ENCODE assay signal across 16 cellular contexts in the genomic region with DNA sequence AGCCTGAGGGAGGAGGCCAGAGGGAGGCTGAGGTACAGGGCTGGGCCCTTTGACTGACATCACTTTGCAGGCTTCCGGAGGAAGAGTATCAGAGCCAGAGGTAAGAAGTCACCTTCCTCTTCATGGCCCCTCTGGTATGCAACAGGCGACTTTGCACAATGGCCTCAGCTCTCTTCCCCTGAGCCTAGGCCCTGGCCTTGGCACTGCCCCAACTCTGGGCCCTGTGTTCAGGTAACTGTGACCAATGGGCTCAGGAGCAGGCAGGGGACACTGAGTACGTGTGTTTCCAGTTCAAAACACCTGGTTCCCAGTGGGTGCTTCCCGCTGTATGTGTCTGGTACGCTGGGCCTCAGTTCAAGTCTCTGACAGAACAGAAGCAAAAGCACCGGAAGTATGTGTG. TPM values are rescaled to one million over a fixed set of nuclear protein-coding genes. Genes with fewer than 3 reads are reported as not detected.
DNase-seq lines count a peak whose midpoint lies in the region; ATAC-seq, FAIRE-seq and TF ChIP-seq lines count a peak whose summit lies in the region.
"Had no signal": no experiment of that assay in that cellular context is flagged by ENCODE, and none has a peak within 500 bp of the region (broad histone marks: within the 10 kb centered on the region; RNA-seq: fewer than 3 reads in every experiment).

No MANE protein-coding gene starts in this region.

- H3K36me3 Mint-ChIP-seq in GM23338 (ENCODE audit: low read depth) = no peaks in the 10 kb centered on the region; the same call in 2 of the 3 replicates
- peaks cover 0 to 3% of the 10 kb centered on the region in 2 donors for H3K36me3 Mint-ChIP-seq in stimulated activated naive B cell treated with anti-CD40 and anti-IgM and Interleukin-4, amounts not matched to agents 10 μg/mL and 1 μg/mL and 100 μg/mL, for 72 hours
- H3K36me3 Mint-ChIP-seq: CD4-positive, CD25-positive, alpha-beta regulatory T cell had no signal

- no peak for FAIRE-seq in kidney (lab: Jason Lieb, UNC)
- FAIRE-seq: H54 had no signal

- no peaks in the 10 kb centered on the region; the same call in 1 of the 3 replicates for H3K9me3 Mint-ChIP-seq in GM23338
- peaks cover 0 to 2% of the 10 kb centered on the region in 2 donors for H3K9me3 Mint-ChIP-seq in stimulated activated naive B cell treated with anti-CD40 and anti-IgM and Interleukin-4, amounts not matched to agents 10 μg/mL and 1 μg/mL and 100 μg/mL, for 72 hours

- peak; percentile 32 for DNase-seq in GM23338 (ENCODE audit: low spot score)
- peak; percentile 92 for DNase-seq in kidney
- peak; percentile 49 for DNase-seq in renal cortical epithelial cell (ENCODE audit: low read depth)
- no peak for DNase-seq in stimulated activated naive B cell treated with anti-CD40 and anti-IgM and Interleukin-4, amounts not matched to agents 10 μg/mL and 1 μg/mL and 100 μg/mL, for 72 hours
- DNase-seq in UCSD-AML1 (lab: John Stamatoyannopoulos, UW; ENCODE audit: unreplicated experiment) = no peak
- no peak for DNase-seq in stimulated activated CD4-positive, alpha-beta T cell treated with anti-CD3 and anti-CD28 coated beads, Interleukin-4, amount 100 ng/mL, for 1 hour
- DNase-seq in foreskin fibroblast = no peak
- DNase-seq: ACHN; CD4-positive, CD25-positive, alpha-beta regulatory T cell; DMS53; GF-D8 had no signal

- H3K4me3 ChIP-seq in GM23338 (no peak overlapping the region), kidney (ENCODE audit: low read length in 2 of 2) (peak overlapping the region in 1 of 2 donors; percentile 14), foreskin fibroblast (ENCODE audit: low read depth in 1 of 2, low read length in 2 of 2) (no peak overlapping the region)
- H3K4me3 ChIP-seq: BLaER1 treated with 17β-estradiol and CSF1 and Interleukin-3, amounts not matched to agents 10 nM and 100 nM had no signal

- H2AFZ ChIP-seq in GM23338 = no peak overlapping the region

- H3K36me3 ChIP-seq in GM23338 (ENCODE audit: insufficient read depth) = no peaks in the 10 kb centered on the region; the same call in 1 of the 2 replicates
- no peaks in the 10 kb centered on the region for H3K36me3 ChIP-seq in kidney (ENCODE audit: control insufficient read depth in 1 of 2, insufficient read depth in 2 of 2, low read length in 2 of 2)
- H3K36me3 ChIP-seq: BLaER1 treated with 17β-estradiol and CSF1 and Interleukin-3, amounts not matched to agents 10 nM and 100 nM had no signal

- TF ChIP-seq EP300 in Ishikawa (IDR thresholded peaks at IDR 0.05; ENCODE audit: borderline replicate concordance) = no peak

- no peak overlapping the region for H3K9ac ChIP-seq in kidney (ENCODE audit: low read length in 2 of 2)
- H3K9ac ChIP-seq: BLaER1 treated with 17β-estradiol and CSF1 and Interleukin-3, amounts not matched to agents 10 nM and 100 nM had no signal

- ATAC-seq in GM23338 = no peak
- ATAC-seq in stimulated activated naive B cell treated with anti-CD40 and anti-IgM and Interleukin-4, amounts not matched to agents 10 μg/mL and 1 μg/mL and 100 μg/mL, for 72 hours (replicated peaks) = no peak

- no peaks in the 10 kb centered on the region for H3K9me2 ChIP-seq in GM23338 (ENCODE audit: insufficient read depth)

- H3K27me3 ChIP-seq in GM23338 (ENCODE audit: insufficient read depth) = peaks cover 100% of the 10 kb centered on the region

- no peak overlapping the region for H3K4me2 ChIP-seq in GM23338

- peaks cover 45% of the 10 kb centered on the region for H4K20me1 ChIP-seq in GM23338 (replicated peaks; ENCODE audit: insufficient read depth)

- TF ChIP-seq RAD21 in Ishikawa (IDR thresholded peaks at IDR 0.05; ENCODE audit: low read depth) = no peak

- H3K4me1 ChIP-seq in GM23338 (ENCODE audit: insufficient read depth) (peaks cover 63% of the 10 kb centered on the region), kidney (ENCODE audit: control insufficient read depth in 1 of 2, insufficient read depth in 1 of 2, low read depth in 1 of 2, low read length in 2 of 2) (peaks cover 29 to 41% of the 10 kb centered on the region in 2 donors)

- no peak overlapping the region for H3K4me3 Mint-ChIP-seq in GM23338
- no peak overlapping the region for H3K4me3 Mint-ChIP-seq in stimulated activated naive B cell treated with anti-CD40 and anti-IgM and Interleukin-4, amounts not matched to agents 10 μg/mL and 1 μg/mL and 100 μg/mL, for 72 hours

- intact Hi-C loops in kidney (cut with DNase I) = no loop called here

- no peak overlapping the region for H3K27ac ChIP-seq in GM23338 (ENCODE audit: low read depth)
- H3K27ac ChIP-seq in kidney (ENCODE audit: low read depth in 2 of 2, low read length in 2 of 2) = peak overlapping the region; percentile 3 to 77
- H3K27ac ChIP-seq: BLaER1 treated with 17β-estradiol and CSF1 and Interleukin-3, amounts not matched to agents 10 nM and 100 nM had no signal

- H3K27ac Mint-ChIP-seq in GM23338 = no peak overlapping the region
- no peak overlapping the region for H3K27ac Mint-ChIP-seq in stimulated activated naive B cell treated with anti-CD40 and anti-IgM and Interleukin-4, amounts not matched to agents 10 μg/mL and 1 μg/mL and 100 μg/mL, for 72 hours

- peaks cover 28% of the 10 kb centered on the region for H3F3A ChIP-seq in GM23338 (replicated peaks; ENCODE audit: low read depth)

- no peaks in the 10 kb centered on the region for H3K9me3 ChIP-seq in kidney (ENCODE audit: control insufficient read depth in 1 of 2, low read length in 2 of 2)

- peaks cover 100% of the 10 kb centered on the region for H3K27me3 Mint-ChIP-seq in GM23338 (ENCODE audit: insufficient read depth, low read depth, poor library complexity)
- peaks cover 78 to 93% of the 10 kb centered on the region in 2 donors for H3K27me3 Mint-ChIP-seq in stimulated activated naive B cell treated with anti-CD40 and anti-IgM and Interleukin-4, amounts not matched to agents 10 μg/mL and 1 μg/mL and 100 μg/mL, for 72 hours

- peaks cover 48% of the 10 kb centered on the region for H3K4me1 Mint-ChIP-seq in GM23338
- peaks cover 41 to 56% of the 10 kb centered on the region in 2 donors for H3K4me1 Mint-ChIP-seq in stimulated activated naive B cell treated with anti-CD40 and anti-IgM and Interleukin-4, amounts not matched to agents 10 μg/mL and 1 μg/mL and 100 μg/mL, for 72 hours

- no peak for TF ChIP-seq CTCF in GM23338 (conservative IDR thresholded peaks at IDR 0.05; ENCODE audit: low read depth in 2 of 2)
- no peak for TF ChIP-seq CTCF in kidney (IDR thresholded peaks at IDR 0.05; ENCODE audit: borderline replicate concordance, extremely low read depth, insufficient read depth)
- TF ChIP-seq CTCF in foreskin fibroblast (IDR thresholded peaks at IDR 0.05; ENCODE audit: low read depth, low read length) = no peak

- H3K79me2 ChIP-seq in GM23338 (replicated peaks; ENCODE audit: insufficient read depth) = no peaks in the 10 kb centered on the region

TF ChIP-seq in GM23338, 12 proteins besides CTCF, POLR2A, EP300 and RAD21:
- no peak for TF ChIP-seq ZNF331 (CRISPR knock-in tag; IDR thresholded peaks at IDR 0.05; ENCODE audit: low read depth)

TF ChIP-seq in Ishikawa, 13 proteins besides CTCF, POLR2A, EP300 and RAD21:
- TF ChIP-seq, protein P1, sequence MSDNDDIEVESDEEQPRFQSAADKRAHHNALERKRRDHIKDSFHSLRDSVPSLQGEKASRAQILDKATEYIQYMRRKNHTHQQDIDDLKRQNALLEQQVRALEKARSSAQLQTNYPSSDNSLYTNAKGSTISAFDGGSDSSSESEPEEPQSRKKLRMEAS (IDR thresholded peaks at IDR 0.05) = no peak
- TF ChIP-seq NFIC (IDR thresholded peaks at IDR 0.05) (peak; percentile 59), CEBPB (IDR thresholded peaks at IDR 0.05) (no peak)
- TF ChIP-seq, protein P2, sequence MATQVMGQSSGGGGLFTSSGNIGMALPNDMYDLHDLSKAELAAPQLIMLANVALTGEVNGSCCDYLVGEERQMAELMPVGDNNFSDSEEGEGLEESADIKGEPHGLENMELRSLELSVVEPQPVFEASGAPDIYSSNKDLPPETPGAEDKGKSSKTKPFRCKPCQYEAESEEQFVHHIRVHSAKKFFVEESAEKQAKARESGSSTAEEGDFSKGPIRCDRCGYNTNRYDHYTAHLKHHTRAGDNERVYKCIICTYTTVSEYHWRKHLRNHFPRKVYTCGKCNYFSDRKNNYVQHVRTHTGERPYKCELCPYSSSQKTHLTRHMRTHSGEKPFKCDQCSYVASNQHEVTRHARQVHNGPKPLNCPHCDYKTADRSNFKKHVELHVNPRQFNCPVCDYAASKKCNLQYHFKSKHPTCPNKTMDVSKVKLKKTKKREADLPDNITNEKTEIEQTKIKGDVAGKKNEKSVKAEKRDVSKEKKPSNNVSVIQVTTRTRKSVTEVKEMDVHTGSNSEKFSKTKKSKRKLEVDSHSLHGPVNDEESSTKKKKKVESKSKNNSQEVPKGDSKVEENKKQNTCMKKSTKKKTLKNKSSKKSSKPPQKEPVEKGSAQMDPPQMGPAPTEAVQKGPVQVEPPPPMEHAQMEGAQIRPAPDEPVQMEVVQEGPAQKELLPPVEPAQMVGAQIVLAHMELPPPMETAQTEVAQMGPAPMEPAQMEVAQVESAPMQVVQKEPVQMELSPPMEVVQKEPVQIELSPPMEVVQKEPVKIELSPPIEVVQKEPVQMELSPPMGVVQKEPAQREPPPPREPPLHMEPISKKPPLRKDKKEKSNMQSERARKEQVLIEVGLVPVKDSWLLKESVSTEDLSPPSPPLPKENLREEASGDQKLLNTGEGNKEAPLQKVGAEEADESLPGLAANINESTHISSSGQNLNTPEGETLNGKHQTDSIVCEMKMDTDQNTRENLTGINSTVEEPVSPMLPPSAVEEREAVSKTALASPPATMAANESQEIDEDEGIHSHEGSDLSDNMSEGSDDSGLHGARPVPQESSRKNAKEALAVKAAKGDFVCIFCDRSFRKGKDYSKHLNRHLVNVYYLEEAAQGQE (IDR thresholded peaks at IDR 0.05; ENCODE audit: low read depth) = no peak

RNA-seq across cellular contexts. Expression of a gene that starts 12.1 kb away (rescaled TPM):
- not detected in 2 replicates for total RNA-seq in GM23338 (2014; rRNA removed; shearing (Covaris generic))
- not detected in 2 replicates for polyA plus RNA-seq in GM23338 (2016; fragmentation: Nextera tagmentation; extraction: Ambion mirVana)
- 102 TPM for total RNA-seq in kidney
- polyA plus RNA-seq in kidney (ENCODE audit: insufficient read depth, low read depth, low replicate concordance) = 28.3 TPM
- 2.1 and 71.3 TPM in 2 replicates for total RNA-seq in renal cortical epithelial cell
- total RNA-seq: A172; CD4-positive, CD25-positive, alpha-beta regulatory T cell; HT1080 had no signal

Comparison
In these comparisons a context has a peak if more than half of its experiments do, and no peak if none do; other contexts are left out.
1. DNase-seq: peak in GM23338 (single experiment), kidney (single experiment) and renal cortical epithelial cell (single experiment); none in stimulated activated naive B cell treated with anti-CD40 and anti-IgM and Interleukin-4, amounts not matched to agents 10 μg/mL and 1 μg/mL and 100 μg/mL, for 72 hours (single experiment), UCSD-AML1 (single experiment), stimulated activated CD4-positive, alpha-beta T cell treated with anti-CD3 and anti-CD28 coated beads, Interleukin-4, amount 100 ng/mL, for 1 hour (single experiment) and foreskin fibroblast (0 of 2).